Comparison of ENCODE assay signal across 9 cellular contexts in genomic region chr22:49847751-49848689, GRCh38. TPM values are rescaled to one million over a fixed set of nuclear protein-coding genes. Genes with fewer than 3 reads are reported as not detected.
A peak's percentile ranks its signal among the peaks of the same experiment; 100 is the strongest.
DNase-seq lines count a peak whose midpoint lies in the region; ATAC-seq lines count a peak whose summit lies in the region.
"Had no signal": no experiment of that assay in that cellular context is flagged by ENCODE, and none has a peak within 500 bp of the region (broad histone marks: within the 10 kb centered on the region; RNA-seq: fewer than 3 reads in every experiment).

No MANE protein-coding gene starts in this region.

- intact Hi-C loops in activated naive CD4-positive, alpha-beta T cell treated with anti-CD3 and anti-CD28 coated beads for 36 hours (cut with micrococcal nuclease) = no loop called here

- CTCF ChIA-PET in activated naive CD4-positive, alpha-beta T cell treated with anti-CD3 and anti-CD28 coated beads for 36 hours (lab: Charles Lee) = interaction anchor here (1.1 kb wide), 1 partner anchor 13 kb away, joined by 5 read pairs; no protein-coding TSS in a partner anchor

- no peak overlapping the region for H3K18ac ChIP-seq in mesendoderm (ENCODE audit: low read length)

- peaks cover 8% of the 10 kb centered on the region for H3K27me3 Mint-ChIP-seq in activated naive CD4-positive, alpha-beta T cell treated with anti-CD3 and anti-CD28 coated beads for 36 hours (ENCODE audit: low read depth)
- H3K27me3 Mint-ChIP-seq in central memory CD8-positive, alpha-beta T cell = no peaks in the 10 kb centered on the region

- no peak overlapping the region for H4K8ac ChIP-seq in mesendoderm (ENCODE audit: low read depth, low read length)

- peak overlapping the region; percentile 21 for H3K9ac ChIP-seq in mesendoderm (ENCODE audit: low read length)

- no peak overlapping the region for H3K4ac ChIP-seq in mesendoderm (ENCODE audit: low read depth, low read length)

- H3K4me1 ChIP-seq in mesendoderm (ENCODE audit: control insufficient read depth, low read depth, low read length) (no peaks in the 10 kb centered on the region), urinary bladder (ENCODE audit: insufficient read depth) (no peaks in the 10 kb centered on the region)
- H3K4me1 ChIP-seq: SJCRH30 had no signal

- H3K27me3 ChIP-seq in mesendoderm (ENCODE audit: insufficient read depth, low read length, poor library complexity) = peaks cover 49% of the 10 kb centered on the region

- peak overlapping the region; percentile 7 for H3K56ac ChIP-seq in mesendoderm (ENCODE audit: low read length)

- ATAC-seq in activated naive CD4-positive, alpha-beta T cell treated with anti-CD3 and anti-CD28 coated beads, Interleukin-2, amount 50 U/mL, for 72 hours = no peak
- ATAC-seq in central memory CD8-positive, alpha-beta T cell (replicated peaks; ENCODE audit: extremely low read depth, poor library complexity, severe bottlenecking) = no peak

- peaks cover 17% of the 10 kb centered on the region for H3K4me1 Mint-ChIP-seq in activated naive CD4-positive, alpha-beta T cell treated with anti-CD3 and anti-CD28 coated beads for 36 hours (ENCODE audit: low read depth)
- H3K4me1 Mint-ChIP-seq in central memory CD8-positive, alpha-beta T cell = peaks cover 7% of the 10 kb centered on the region

- peak overlapping the region; percentile 50 for H3K4me2 ChIP-seq in mesendoderm (ENCODE audit: low read length)

- no CpG with 5 or more reads among the region's 64 CpGs for WGBS in mesendoderm (ENCODE audit: extremely low coverage, insufficient coverage, low lambda C conversion rate)
- 19% methylated on average over 64 of the region's 64 CpGs for WGBS in urinary bladder

- H3K36me3 ChIP-seq in mesendoderm (ENCODE audit: control insufficient read depth, insufficient read depth, low read length) (no peaks in the 10 kb centered on the region), urinary bladder (ENCODE audit: insufficient read depth) (no peaks in the 10 kb centered on the region)
- H3K36me3 ChIP-seq: SJCRH30 had no signal

- H3K27ac Mint-ChIP-seq in activated naive CD4-positive, alpha-beta T cell treated with anti-CD3 and anti-CD28 coated beads for 36 hours = no peak overlapping the region
- no peak overlapping the region for H3K27ac Mint-ChIP-seq in activated naive CD4-positive, alpha-beta T cell treated with anti-CD3 and anti-CD28 coated beads, Interleukin-2, amount 50 U/mL, for 72 hours
- no peak overlapping the region for H3K27ac Mint-ChIP-seq in central memory CD8-positive, alpha-beta T cell (ENCODE audit: low read depth)

- no peaks in the 10 kb centered on the region for H3K79me1 ChIP-seq in mesendoderm (ENCODE audit: low read length)

- H3K4me3 Mint-ChIP-seq in activated naive CD4-positive, alpha-beta T cell treated with anti-CD3 and anti-CD28 coated beads for 36 hours = peak overlapping the region; percentile 19
- H3K4me3 Mint-ChIP-seq in central memory CD8-positive, alpha-beta T cell = peak overlapping the region; percentile 48

- H4K5ac ChIP-seq in mesendoderm (ENCODE audit: low read length) = no peak overlapping the region

- no peaks in the 10 kb centered on the region for H3K36me3 Mint-ChIP-seq in activated naive CD4-positive, alpha-beta T cell treated with anti-CD3 and anti-CD28 coated beads for 36 hours (ENCODE audit: low read depth)
- H3K36me3 Mint-ChIP-seq in activated naive CD4-positive, alpha-beta T cell treated with anti-CD3 and anti-CD28 coated beads, Interleukin-2, amount 50 U/mL, for 72 hours = no peaks in the 10 kb centered on the region
- peaks cover 2% of the 10 kb centered on the region for H3K36me3 Mint-ChIP-seq in central memory CD8-positive, alpha-beta T cell (ENCODE audit: insufficient read depth)

- H3K27ac ChIP-seq in mesendoderm (ENCODE audit: low read depth, low read length) = no peak overlapping the region
- no peak overlapping the region for H3K27ac ChIP-seq in urinary bladder (ENCODE audit: low read depth)
- H3K27ac ChIP-seq: SJCRH30 had no signal

- no peak overlapping the region for H2BK120ac ChIP-seq in mesendoderm (ENCODE audit: low read depth, low read length)

- H2AK5ac ChIP-seq in mesendoderm (ENCODE audit: low read length) = no peak overlapping the region

- no peak for DNase-seq in activated naive CD4-positive, alpha-beta T cell treated with anti-CD3 and anti-CD28 coated beads for 36 hours
- no peak for DNase-seq in activated naive CD4-positive, alpha-beta T cell treated with anti-CD3 and anti-CD28 coated beads, Interleukin-2, amount 50 U/mL, for 72 hours (ENCODE audit: low spot score in 2 of 2)
- no peak for DNase-seq in central memory CD8-positive, alpha-beta T cell (ENCODE audit: low spot score in 2 of 2)
- DNase-seq in mesendoderm (no peak), NCI-H510A (lab: John Stamatoyannopoulos, UW) (no peak), NCI-H2029 (lab: John Stamatoyannopoulos, UW) (no peak), cerebellum (ENCODE audit: low spot score) (no peak)
- DNase-seq: SJCRH30 had no signal

- no peak overlapping the region for H3K23ac ChIP-seq in mesendoderm (ENCODE audit: low read length)

- H3K4me3 ChIP-seq in mesendoderm (ENCODE audit: low read length) (no peak overlapping the region), urinary bladder (ENCODE audit: low read depth, low read length) (peak overlapping the region; percentile 37)
- H3K4me3 ChIP-seq: SJCRH30 had no signal

- no peaks in the 10 kb centered on the region for H3K9me3 Mint-ChIP-seq in activated naive CD4-positive, alpha-beta T cell treated with anti-CD3 and anti-CD28 coated beads for 36 hours
- H3K9me3 Mint-ChIP-seq in activated naive CD4-positive, alpha-beta T cell treated with anti-CD3 and anti-CD28 coated beads, Interleukin-2, amount 50 U/mL, for 72 hours = no peaks in the 10 kb centered on the region
- H3K9me3 Mint-ChIP-seq in central memory CD8-positive, alpha-beta T cell = no peaks in the 10 kb centered on the region

- H2BK5ac ChIP-seq in mesendoderm (ENCODE audit: low read length) = no peak overlapping the region

- H3K79me2 ChIP-seq in mesendoderm (ENCODE audit: control insufficient read depth, insufficient read depth, low read length) = no peaks in the 10 kb centered on the region

- no peak overlapping the region for H2BK15ac ChIP-seq in mesendoderm (replicated peaks; ENCODE audit: low read depth)

RNA-seq across cellular contexts. Expression of gene ZBED4, which starts 5.6 kb away (rescaled TPM):
- total RNA-seq in activated naive CD4-positive, alpha-beta T cell treated with anti-CD3 and anti-CD28 coated beads for 36 hours = 10 to 100 TPM; 13.0 to 13.1 TPM
- 10 to 100 TPM; 18.4 to 20.7 TPM for total RNA-seq in activated naive CD4-positive, alpha-beta T cell treated with anti-CD3 and anti-CD28 coated beads, Interleukin-2, amount 50 U/mL, for 72 hours
- 15.9 TPM for polyA plus RNA-seq in mesendoderm (2013, experiment 1 of 2)
- polyA plus RNA-seq in mesendoderm (2013, experiment 2 of 2) = 16.1 TPM
- total RNA-seq in urinary bladder (7.8 TPM), cerebellum (23.1 TPM)
- 4.6 TPM for polyA plus RNA-seq in urinary bladder

RNA-seq across cellular contexts. Expression of gene BRD1, which starts 20.3 kb away (rescaled TPM):
- total RNA-seq in activated naive CD4-positive, alpha-beta T cell treated with anti-CD3 and anti-CD28 coated beads for 36 hours = 10 to 100 TPM; 26.0 to 27.0 TPM
- 10 to 100 TPM; 27.7 to 39.0 TPM for total RNA-seq in activated naive CD4-positive, alpha-beta T cell treated with anti-CD3 and anti-CD28 coated beads, Interleukin-2, amount 50 U/mL, for 72 hours
- 14.7 TPM for polyA plus RNA-seq in mesendoderm (2013, experiment 1 of 2)
- polyA plus RNA-seq in mesendoderm (2013, experiment 2 of 2) = 14.5 TPM
- total RNA-seq in urinary bladder (29.4 TPM), cerebellum (36.5 TPM)
- 26.3 TPM for polyA plus RNA-seq in urinary bladder
